In the genomic region with DNA sequence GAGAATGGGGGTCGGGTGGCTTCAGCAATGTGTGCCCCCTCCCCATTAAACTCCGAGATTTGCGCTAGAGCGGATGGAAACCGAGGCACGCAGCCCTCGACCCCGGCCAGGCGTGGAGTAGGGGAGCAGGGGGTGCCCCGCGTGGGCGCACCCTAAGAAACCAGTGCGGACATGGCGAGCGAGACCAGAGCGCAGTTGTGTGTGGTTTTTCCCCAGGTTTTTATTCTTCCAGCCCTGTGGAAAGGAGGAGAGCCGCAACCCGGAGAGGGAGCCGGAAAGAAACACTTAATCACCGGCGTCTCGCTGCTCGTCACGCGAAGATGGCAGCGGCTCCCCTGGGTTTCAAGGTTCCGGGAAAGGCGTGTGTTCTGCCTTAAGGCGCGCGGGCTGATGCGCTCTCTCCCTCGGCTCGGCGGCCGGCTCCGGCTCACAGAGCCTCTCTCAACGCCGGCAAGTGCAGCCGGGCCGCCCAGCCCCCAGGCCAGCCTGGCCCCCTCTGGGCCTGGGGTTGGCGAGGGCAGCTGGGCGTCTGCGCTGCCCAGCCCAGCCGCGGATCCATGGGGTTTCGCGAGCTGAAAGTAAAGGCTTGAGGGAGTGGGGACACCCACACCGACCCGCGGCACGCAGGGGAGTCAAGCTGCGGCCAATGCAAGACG, we compare ENCODE assay signal across 8 cellular contexts.
A peak's percentile ranks its signal among the peaks of the same experiment; 100 is the strongest.
DNase-seq lines count a peak whose midpoint lies in the region; ATAC-seq and TF ChIP-seq lines count a peak whose summit lies in the region.

No MANE protein-coding gene starts in this region.

- H3K4me3 ChIP-seq in epithelial cell of proximal tubule (ENCODE audit: low read depth, low read length), result peak overlapping the region; percentile 48

- CTCF ChIA-PET in activated CD4-positive, alpha-beta T cell treated with anti-CD3 and anti-CD28 coated beads, Interleukin-2, amount 10 ng/mL, durations not matched to agents 7 days and 5 days (lab: Charles Lee), result no interaction called here

- no peaks in the 10 kb centered on the region for H3K36me3 Mint-ChIP-seq in activated CD4-positive, alpha-beta T cell treated with anti-CD3 and anti-CD28 coated beads, Interleukin-2, amount 10 ng/mL, durations not matched to agents 7 days and 5 days (ENCODE audit: low read depth)
- no peaks in the 10 kb centered on the region for H3K36me3 Mint-ChIP-seq in natural killer cell

- TF ChIP-seq CTCF in epithelial cell of proximal tubule (conservative IDR thresholded peaks at IDR 0.05; ENCODE audit: low read depth, low read length), result no peak
- no peak for TF ChIP-seq CTCF in natural killer cell (IDR thresholded peaks at IDR 0.05)

- intact Hi-C loops in natural killer cell (cut with micrococcal nuclease), result loop anchor here (10.0 kb wide), 1 partner anchor 147 kb away; no protein-coding TSS in a partner anchor

- DNase-seq in HCEC 1CT (peak; percentile 45), epithelial cell of proximal tubule (ENCODE audit: low read depth) (no peak), natural killer cell (no peak), NCI-H1694 treated with DMSO at 0.1 percent for 48 hours (lab: John Stamatoyannopoulos, UW) (no peak), SIG-M5 treated with dmso at 0.1 percent for 504 hours (lab: John Stamatoyannopoulos, UW; ENCODE audit: unreplicated experiment) (no peak)
- DNase-seq in activated CD4-positive, alpha-beta T cell treated with anti-CD3 and anti-CD28 coated beads, Interleukin-2, amount 10 ng/mL, durations not matched to agents 7 days and 5 days, result peak; percentile 46

- peak overlapping the region; percentile 80 for H3K4me3 Mint-ChIP-seq in activated CD4-positive, alpha-beta T cell treated with anti-CD3 and anti-CD28 coated beads, Interleukin-2, amount 10 ng/mL, durations not matched to agents 7 days and 5 days
- H3K4me3 Mint-ChIP-seq in natural killer cell, result peak overlapping the region; percentile 82

- POLR2A ChIA-PET in activated CD4-positive, alpha-beta T cell treated with anti-CD3 and anti-CD28 coated beads, Interleukin-2, amount 10 ng/mL, durations not matched to agents 7 days and 5 days (lab: Charles Lee), result no interaction called here

- no peaks in the 10 kb centered on the region for H3K9me3 Mint-ChIP-seq in activated CD4-positive, alpha-beta T cell treated with anti-CD3 and anti-CD28 coated beads, Interleukin-2, amount 10 ng/mL, durations not matched to agents 7 days and 5 days
- H3K9me3 Mint-ChIP-seq in natural killer cell, result no peaks in the 10 kb centered on the region

- no peak for ATAC-seq in natural killer cell
- no peak for ATAC-seq in GM21529 (IDR thresholded peaks at IDR 0.05; ENCODE audit: unreplicated experiment)
- ATAC-seq in HG02571 (IDR thresholded peaks at IDR 0.05; ENCODE audit: unreplicated experiment), result no peak

- H3K4me1 Mint-ChIP-seq in activated CD4-positive, alpha-beta T cell treated with anti-CD3 and anti-CD28 coated beads, Interleukin-2, amount 10 ng/mL, durations not matched to agents 7 days and 5 days, result peaks cover 52% of the 10 kb centered on the region
- peaks cover 37 to 51% of the 10 kb centered on the region in 2 donors for H3K4me1 Mint-ChIP-seq in natural killer cell

- H3K27ac Mint-ChIP-seq in activated CD4-positive, alpha-beta T cell treated with anti-CD3 and anti-CD28 coated beads, Interleukin-2, amount 10 ng/mL, durations not matched to agents 7 days and 5 days, result peak overlapping the region; percentile 98
- peak overlapping the region; percentile 59 to 93 for H3K27ac Mint-ChIP-seq in natural killer cell

- H3K27me3 Mint-ChIP-seq in activated CD4-positive, alpha-beta T cell treated with anti-CD3 and anti-CD28 coated beads, Interleukin-2, amount 10 ng/mL, durations not matched to agents 7 days and 5 days, result no peaks in the 10 kb centered on the region
- peaks cover 6 to 15% of the 10 kb centered on the region in 2 donors for H3K27me3 Mint-ChIP-seq in natural killer cell (ENCODE audit: low read depth in 2 of 2)

Comparison
In these comparisons a context has a peak if more than half of its experiments do, and no peak if none do; other contexts are left out.
1. DNase-seq: peak in HCEC 1CT (single experiment) and activated CD4-positive, alpha-beta T cell treated with anti-CD3 and anti-CD28 coated beads, Interleukin-2, amount 10 ng/mL, durations not matched to agents 7 days and 5 days (single experiment); none in epithelial cell of proximal tubule (single experiment), natural killer cell (single experiment), NCI-H1694 treated with DMSO at 0.1 percent for 48 hours (single experiment) and SIG-M5 treated with dmso at 0.1 percent for 504 hours (single experiment).